Comparison of ENCODE assay signal across 1 cellular context in genomic region chr14:20421267-20421666, GRCh38.
TF ChIP-seq lines count a peak whose summit lies in the region.

No MANE protein-coding gene starts in this region.

TF ChIP-seq in H1, 55 proteins besides CTCF, POLR2A, EP300 and RAD21:
- TF ChIP-seq RBBP5 (IDR thresholded peaks at IDR 0.05; ENCODE audit: borderline replicate concordance, low read depth, low read length) (no peak), TCF12 (IDR thresholded peaks at IDR 0.05; ENCODE audit: low read depth, low read length) (no peak), KDM4A (IDR thresholded peaks at IDR 0.05; ENCODE audit: low read depth, low read length, severe bottlenecking) (no peak), E2F6 (IDR thresholded peaks at IDR 0.05) (no peak), CBX8 (IDR thresholded peaks at IDR 0.05; ENCODE audit: borderline replicate concordance, low read depth, low read length) (no peak), SRF (IDR thresholded peaks at IDR 0.05; ENCODE audit: low read depth, low read length) (no peak), NRF1 (IDR thresholded peaks at IDR 0.05; ENCODE audit: low read depth, low read length) (no peak), USF2 (IDR thresholded peaks at IDR 0.05; ENCODE audit: low read length) (no peak), SIRT6 (IDR thresholded peaks at IDR 0.05; ENCODE audit: low read length) (no peak), TEAD4 (IDR thresholded peaks at IDR 0.05; ENCODE audit: low read depth, low read length) (no peak), HDAC6 (IDR thresholded peaks at IDR 0.05; ENCODE audit: low read depth, low read length) (no peak), RFX5 (IDR thresholded peaks at IDR 0.05; ENCODE audit: borderline replicate concordance, low read depth, low read length) (no peak), RNF2 (IDR thresholded peaks at IDR 0.05; ENCODE audit: borderline replicate concordance, low read depth, low read length, missing control alignments, poor library complexity, severe bottlenecking) (no peak), TBP (IDR thresholded peaks at IDR 0.05; ENCODE audit: low read depth, low read length) (no peak), ATF2 (IDR thresholded peaks at IDR 0.05; ENCODE audit: low read length) (no peak), SUZ12 (IDR thresholded peaks at IDR 0.05; ENCODE audit: low read length) (no peak), KDM1A (IDR thresholded peaks at IDR 0.05; ENCODE audit: borderline replicate concordance, low read length) (no peak), FOSL1 (IDR thresholded peaks at IDR 0.05; ENCODE audit: insufficient read depth, low read depth, low read length) (no peak)
